In genomic region chr6:111601875-111602274, GRCh38 we compare ENCODE assay signal across 10 cellular contexts. TPM values are rescaled to one million over a fixed set of nuclear protein-coding genes. Genes with fewer than 3 reads are reported as not detected.
DNase-seq lines count a peak whose midpoint lies in the region; ATAC-seq and TF ChIP-seq lines count a peak whose summit lies in the region.
"Had no signal": no experiment of that assay in that cellular context is flagged by ENCODE, and none has a peak within 500 bp of the region (broad histone marks: within the 10 kb centered on the region; RNA-seq: fewer than 3 reads in every experiment).

No MANE protein-coding gene starts in this region.

- H3K27me3 Mint-ChIP-seq in activated T-helper 17 cell treated with anti-CD3 and anti-CD28 coated beads, Interleukin-2, amount 50 U/mL, for 72 hours: no peaks in the 10 kb centered on the region
- H3K27me3 Mint-ChIP-seq in effector memory CD8-positive, alpha-beta T cell: no peaks in the 10 kb centered on the region

- intact Hi-C loops in Right ventricle myocardium superior (cut with DNase I): no loop called here

- peaks cover 14% of the 10 kb centered on the region for H3F3A ChIP-seq in MM.1S (ENCODE audit: insufficient read depth, low read length)

- no peak for TF ChIP-seq CTCF in AG10803 (conservative IDR thresholded peaks at IDR 0.05; ENCODE audit: low read length)
- TF ChIP-seq CTCF in parathyroid adenoma (IDR thresholded peaks at IDR 0.05): no peak
- no peak for TF ChIP-seq CTCF in MM.1S (IDR thresholded peaks at IDR 0.05; ENCODE audit: low read length)

- peaks cover 70% of the 10 kb centered on the region for H3K36me3 Mint-ChIP-seq in activated T-helper 17 cell treated with anti-CD3 and anti-CD28 coated beads, Interleukin-2, amount 50 U/mL, for 72 hours (ENCODE audit: low read depth)
- peaks cover 5% of the 10 kb centered on the region for H3K36me3 Mint-ChIP-seq in effector memory CD8-positive, alpha-beta T cell (ENCODE audit: insufficient read depth)

- H3K4me3 Mint-ChIP-seq in activated T-helper 17 cell treated with anti-CD3 and anti-CD28 coated beads, Interleukin-2, amount 50 U/mL, for 72 hours: peak overlapping the region; percentile 88
- H3K4me3 Mint-ChIP-seq in effector memory CD8-positive, alpha-beta T cell: no peak overlapping the region

- no peaks in the 10 kb centered on the region for H3K9me3 Mint-ChIP-seq in activated T-helper 17 cell treated with anti-CD3 and anti-CD28 coated beads, Interleukin-2, amount 50 U/mL, for 72 hours
- no peaks in the 10 kb centered on the region for H3K9me3 Mint-ChIP-seq in effector memory CD8-positive, alpha-beta T cell

- peaks cover 39% of the 10 kb centered on the region for H3K4me1 Mint-ChIP-seq in activated T-helper 17 cell treated with anti-CD3 and anti-CD28 coated beads, Interleukin-2, amount 50 U/mL, for 72 hours
- peaks cover 11 to 28% of the 10 kb centered on the region in 2 donors for H3K4me1 Mint-ChIP-seq in effector memory CD8-positive, alpha-beta T cell (ENCODE audit: low read depth in 2 of 2)

- H3K4me2 ChIP-seq in parathyroid adenoma (ENCODE audit: low read length) (peak overlapping the region; percentile 27), MM.1S (ENCODE audit: low read depth, low read length) (no peak overlapping the region)

- ATAC-seq in activated T-helper 17 cell treated with anti-CD3 and anti-CD28 coated beads, Interleukin-2, amount 50 U/mL, for 72 hours (replicated peaks): no peak
- ATAC-seq in Right ventricle myocardium superior (ENCODE audit: poor library complexity) (peak; percentile 11), GM21529 (IDR thresholded peaks at IDR 0.05; ENCODE audit: unreplicated experiment) (no peak)
- no peak for ATAC-seq in effector memory CD8-positive, alpha-beta T cell (replicated peaks)

- H3K79me2 ChIP-seq in parathyroid adenoma (peaks cover 9% of the 10 kb centered on the region), MM.1S (ENCODE audit: low read length) (peaks cover 23% of the 10 kb centered on the region)

- no peaks in the 10 kb centered on the region for H3K36me3 ChIP-seq in parathyroid adenoma (ENCODE audit: control insufficient read depth, insufficient read depth, low read length)
- H3K36me3 ChIP-seq in MM.1S (replicated peaks; ENCODE audit: insufficient read depth, low read length): no peaks in the 10 kb centered on the region

- no peaks in the 10 kb centered on the region for H3K9me2 ChIP-seq in MM.1S (replicated peaks; ENCODE audit: insufficient read depth, low read length)

- H3K27ac ChIP-seq in parathyroid adenoma (peak overlapping the region; percentile 93), MM.1S (ENCODE audit: low read length) (no peak overlapping the region)

- no peaks in the 10 kb centered on the region for H4K20me1 ChIP-seq in MM.1S (ENCODE audit: insufficient read depth, low read length)

- H3K9me3 ChIP-seq in parathyroid adenoma (ENCODE audit: control insufficient read depth, low read length) (no peaks in the 10 kb centered on the region), MM.1S (replicated peaks; ENCODE audit: insufficient read depth, low read length) (no peaks in the 10 kb centered on the region)

- DNase-seq in AG10803 (ENCODE audit: low read depth): peak; percentile 99
- no peak for DNase-seq in Right ventricle myocardium superior
- DNase-seq in effector memory CD8-positive, alpha-beta T cell: no peak
- DNase-seq in DMS153 treated with DMSO at 0.1 percent for 48 hours (lab: John Stamatoyannopoulos, UW; ENCODE audit: unreplicated experiment): no peak
- no peak for DNase-seq in MM.1S
- DNase-seq: DMS 273 treated with DMSO at 0.1 percent for 48 hours, islet precursor cell had no signal

- peak overlapping the region; percentile 26 for H2AFZ ChIP-seq in parathyroid adenoma
- H2AFZ ChIP-seq in MM.1S (ENCODE audit: low read length): no peak overlapping the region

- H3K27ac Mint-ChIP-seq in activated T-helper 17 cell treated with anti-CD3 and anti-CD28 coated beads, Interleukin-2, amount 50 U/mL, for 72 hours: peak overlapping the region; percentile 37
- peak overlapping the region in 1 of 2 donors; percentile 1 for H3K27ac Mint-ChIP-seq in effector memory CD8-positive, alpha-beta T cell

- H3K9ac ChIP-seq in parathyroid adenoma (no peak overlapping the region), MM.1S (ENCODE audit: low read length) (no peak overlapping the region)

- no peaks in the 10 kb centered on the region for H3K27me3 ChIP-seq in parathyroid adenoma (ENCODE audit: control insufficient read depth, insufficient read depth, low read length)
- no peaks in the 10 kb centered on the region for H3K27me3 ChIP-seq in MM.1S (replicated peaks; ENCODE audit: insufficient read depth, low read length)

- H3K4me1 ChIP-seq in parathyroid adenoma: peaks cover 47% of the 10 kb centered on the region
- H3K4me1 ChIP-seq in MM.1S (ENCODE audit: low read length): peaks cover 3% of the 10 kb centered on the region

- H3K4me3 ChIP-seq in AG10803 (ENCODE audit: low read length) (no peak overlapping the region), parathyroid adenoma (ENCODE audit: low read depth, low read length) (no peak overlapping the region), MM.1S (ENCODE audit: low read length) (no peak overlapping the region)

RNA-seq across cellular contexts. Expression of gene TRAF3IP2, which starts 3.8 kb away (rescaled TPM):
- 10 to 100 TPM; 36.5 to 63.6 TPM for total RNA-seq in activated T-helper 17 cell treated with anti-CD3 and anti-CD28 coated beads, Interleukin-2, amount 50 U/mL, for 72 hours
- 10.0 TPM for total RNA-seq in Right ventricle myocardium superior
